Comparison of ENCODE assay signal across 20 cellular contexts in genomic region chr6:116465246-116465645, GRCh38. TPM values are rescaled to one million over a fixed set of nuclear protein-coding genes. Genes with fewer than 3 reads are reported as not detected.
DNase-seq lines count a peak whose midpoint lies in the region; ATAC-seq, FAIRE-seq and TF ChIP-seq lines count a peak whose summit lies in the region.
"Had no signal": no experiment of that assay in that cellular context is flagged by ENCODE, and none has a peak within 500 bp of the region (broad histone marks: within the 10 kb centered on the region; RNA-seq: fewer than 3 reads in every experiment).

No MANE protein-coding gene starts in this region.

- TF ChIP-seq POLR2A in gastroesophageal sphincter (IDR thresholded peaks at IDR 0.05): no peak

- H3K36me3 ChIP-seq in BLaER1: no peaks in the 10 kb centered on the region
- no peaks in the 10 kb centered on the region for H3K36me3 ChIP-seq in gastroesophageal sphincter
- no peaks in the 10 kb centered on the region for H3K36me3 ChIP-seq in endodermal cell (ENCODE audit: control insufficient read depth, insufficient read depth, low read length)
- H3K36me3 ChIP-seq: right atrium auricular region had no signal

- H3K27ac ChIP-seq in BLaER1 (no peak overlapping the region), gastroesophageal sphincter (no peak overlapping the region), endodermal cell (ENCODE audit: low read depth, low read length) (no peak overlapping the region)
- H3K27ac ChIP-seq: right atrium auricular region had no signal

- no peak for DNase-seq in GM19239 (ENCODE audit: insufficient read length, low spot score)
- DNase-seq in RPMI8226: peak; percentile 90
- no peak for DNase-seq in HPDE6-E6E7 (ENCODE audit: extremely low spot score)
- DNase-seq in progenitor cell of endocrine pancreas (ENCODE audit: low spot score, unreplicated experiment): no peak
- DNase-seq in endodermal cell: no peak
- DNase-seq: activated CD4-positive, alpha-beta T cell treated with anti-CD3 and anti-CD28 coated beads for 1 hour; activated T-cell treated with anti-CD3 and anti-CD28 coated beads, Interleukin-2, amount 50 U/mL, for 48 hours; kidney; NCI-H1436; NCI-H69; stimulated activated CD4-positive, alpha-beta T cell treated with anti-CD3 and anti-CD28 coated beads, Interleukin-4, amount 100 ng/mL, for 1 hour had no signal

- peak overlapping the region; percentile 23 for H3K4me2 ChIP-seq in BLaER1

- H3K4me3 Mint-ChIP-seq in progenitor cell of endocrine pancreas (ENCODE audit: low read depth) (no peak overlapping the region), endodermal cell (no peak overlapping the region)
- H3K4me3 Mint-ChIP-seq: stimulated activated effector memory CD8-positive, alpha-beta T cell treated with anti-CD3 and anti-CD28 coated beads, Interleukin-12 subunit alpha, Interleukin-12 subunit beta, amount 100 ng/mL, for 72 hours had no signal

- H3K27me3 Mint-ChIP-seq in progenitor cell of endocrine pancreas (peaks cover 51% of the 10 kb centered on the region), endodermal cell (ENCODE audit: insufficient read depth) (peaks cover 36% of the 10 kb centered on the region)

- H4K20me1 ChIP-seq in BLaER1: no peaks in the 10 kb centered on the region

- H3K4me3 ChIP-seq in BLaER1 (no peak overlapping the region), gastroesophageal sphincter (no peak overlapping the region), endodermal cell (ENCODE audit: low read length) (no peak overlapping the region)
- H3K4me3 ChIP-seq: right atrium auricular region had no signal

- TF ChIP-seq EP300 in gastroesophageal sphincter (IDR thresholded peaks at IDR 0.05): no peak

- ATAC-seq in gastroesophageal sphincter: peak; percentile 23
- ATAC-seq in GM21786 (IDR thresholded peaks at IDR 0.05; ENCODE audit: unreplicated experiment): no peak
- ATAC-seq: HCT116; stimulated activated effector memory CD8-positive, alpha-beta T cell treated with anti-CD3 and anti-CD28 coated beads, Interleukin-12 subunit alpha, Interleukin-12 subunit beta, amount 100 ng/mL, for 72 hours had no signal

- H3K9ac ChIP-seq in BLaER1 (no peak overlapping the region), endodermal cell (ENCODE audit: extremely low read depth, low read length, poor library complexity, severe bottlenecking) (no peak overlapping the region)

- H3K9me3 Mint-ChIP-seq in progenitor cell of endocrine pancreas (ENCODE audit: low read depth) (peaks cover 2% of the 10 kb centered on the region), endodermal cell (no peaks in the 10 kb centered on the region)
- H3K9me3 Mint-ChIP-seq: stimulated activated effector memory CD8-positive, alpha-beta T cell treated with anti-CD3 and anti-CD28 coated beads, Interleukin-12 subunit alpha, Interleukin-12 subunit beta, amount 100 ng/mL, for 72 hours had no signal

- H3K4me1 Mint-ChIP-seq in progenitor cell of endocrine pancreas (ENCODE audit: low read depth) (peaks cover 11% of the 10 kb centered on the region), endodermal cell (peaks cover 9% of the 10 kb centered on the region)

- H3K36me3 Mint-ChIP-seq in progenitor cell of endocrine pancreas (ENCODE audit: insufficient read depth) (no peaks in the 10 kb centered on the region), endodermal cell (ENCODE audit: low read depth) (no peaks in the 10 kb centered on the region)
- H3K36me3 Mint-ChIP-seq: stimulated activated effector memory CD8-positive, alpha-beta T cell treated with anti-CD3 and anti-CD28 coated beads, Interleukin-12 subunit alpha, Interleukin-12 subunit beta, amount 100 ng/mL, for 72 hours had no signal

- 72 to 79% methylated on average over 5 of the region's 5 CpGs for WGBS in gastroesophageal sphincter (ENCODE audit: low coverage in 1 of 2), 2 donors
- 89 to 92% methylated on average over 4 to 5 of the region's 5 CpGs for WGBS in endodermal cell (ENCODE audit: insufficient coverage in 1 of 2, insufficient read length in 1 of 2), 2 experiments

- FAIRE-seq in GM19239 (lab: Jason Lieb, UNC): peak; percentile 80
- FAIRE-seq: frontal cortex, kidney had no signal

- H3K9me3 ChIP-seq in BLaER1: peaks cover 11% of the 10 kb centered on the region
- H3K9me3 ChIP-seq in gastroesophageal sphincter: no peaks in the 10 kb centered on the region
- no peaks in the 10 kb centered on the region for H3K9me3 ChIP-seq in endodermal cell (ENCODE audit: control insufficient read depth, low read length)
- H3K9me3 ChIP-seq: right atrium auricular region had no signal

- H3K27ac Mint-ChIP-seq in progenitor cell of endocrine pancreas (no peak overlapping the region), endodermal cell (no peak overlapping the region)
- H3K27ac Mint-ChIP-seq: stimulated activated effector memory CD8-positive, alpha-beta T cell treated with anti-CD3 and anti-CD28 coated beads, Interleukin-12 subunit alpha, Interleukin-12 subunit beta, amount 100 ng/mL, for 72 hours had no signal

- TF ChIP-seq CTCF in gastroesophageal sphincter (IDR thresholded peaks at IDR 0.05): no peak
- no peak for TF ChIP-seq CTCF in progenitor cell of endocrine pancreas (IDR thresholded peaks at IDR 0.05; ENCODE audit: unreplicated experiment)
- TF ChIP-seq CTCF in endodermal cell (conservative IDR thresholded peaks at IDR 0.05): no peak

- peaks cover 30% of the 10 kb centered on the region for H3K27me3 ChIP-seq in BLaER1
- peaks cover 19% of the 10 kb centered on the region for H3K27me3 ChIP-seq in gastroesophageal sphincter
- H3K27me3 ChIP-seq in endodermal cell (ENCODE audit: control insufficient read depth, insufficient read depth, low read length, poor library complexity, severe bottlenecking): peaks cover 38% of the 10 kb centered on the region
- H3K27me3 ChIP-seq: right atrium auricular region had no signal

- peaks cover 10% of the 10 kb centered on the region; the same call in 1 of the 2 replicates for H3K4me1 ChIP-seq in BLaER1
- peaks cover 0 to 13% (median 0%) of the 10 kb centered on the region in 3 donors for H3K4me1 ChIP-seq in gastroesophageal sphincter
- no peaks in the 10 kb centered on the region for H3K4me1 ChIP-seq in endodermal cell (ENCODE audit: control insufficient read depth, insufficient read depth, low read length)

RNA-seq across cellular contexts. Expression of gene CALHM6, which starts 4.1 kb away (rescaled TPM):
- total RNA-seq in gastroesophageal sphincter: 1 to 10 TPM in 2 of 4 donors, under 1 TPM in 1, not detected in 1; 0.50 to 6.9 (median 4.2) TPM
- 0.75 and 1.2 TPM in 2 replicates for total RNA-seq in progenitor cell of endocrine pancreas
- under 1 TPM in 1 of 2 donors, not detected in 1; 0.95 TPM for total RNA-seq in endodermal cell
- polyA plus RNA-seq in endodermal cell (2013, experiment 1 of 2): 0.25 TPM
- 0.87 TPM for polyA plus RNA-seq in endodermal cell (2013, experiment 2 of 2)
- total RNA-seq: G401, myocyte had no signal

RNA-seq across cellular contexts. Expression of gene CALHM5, which starts 46.2 kb away (rescaled TPM):
- 1 to 10 TPM in 3 of 4 donors, under 1 TPM in 1; 0.81 to 6.0 (median 3.0) TPM for total RNA-seq in gastroesophageal sphincter
- 0.05 and 0.09 TPM in 2 replicates for total RNA-seq in progenitor cell of endocrine pancreas
- under 1 TPM; 0.18 to 0.20 TPM for total RNA-seq in endodermal cell
- polyA plus RNA-seq in endodermal cell (2013, experiment 1 of 2): 1.2 TPM
- polyA plus RNA-seq in endodermal cell (2013, experiment 2 of 2): 0.91 TPM
